ENCODE assay signal across 9 cellular contexts in the genomic region with DNA sequence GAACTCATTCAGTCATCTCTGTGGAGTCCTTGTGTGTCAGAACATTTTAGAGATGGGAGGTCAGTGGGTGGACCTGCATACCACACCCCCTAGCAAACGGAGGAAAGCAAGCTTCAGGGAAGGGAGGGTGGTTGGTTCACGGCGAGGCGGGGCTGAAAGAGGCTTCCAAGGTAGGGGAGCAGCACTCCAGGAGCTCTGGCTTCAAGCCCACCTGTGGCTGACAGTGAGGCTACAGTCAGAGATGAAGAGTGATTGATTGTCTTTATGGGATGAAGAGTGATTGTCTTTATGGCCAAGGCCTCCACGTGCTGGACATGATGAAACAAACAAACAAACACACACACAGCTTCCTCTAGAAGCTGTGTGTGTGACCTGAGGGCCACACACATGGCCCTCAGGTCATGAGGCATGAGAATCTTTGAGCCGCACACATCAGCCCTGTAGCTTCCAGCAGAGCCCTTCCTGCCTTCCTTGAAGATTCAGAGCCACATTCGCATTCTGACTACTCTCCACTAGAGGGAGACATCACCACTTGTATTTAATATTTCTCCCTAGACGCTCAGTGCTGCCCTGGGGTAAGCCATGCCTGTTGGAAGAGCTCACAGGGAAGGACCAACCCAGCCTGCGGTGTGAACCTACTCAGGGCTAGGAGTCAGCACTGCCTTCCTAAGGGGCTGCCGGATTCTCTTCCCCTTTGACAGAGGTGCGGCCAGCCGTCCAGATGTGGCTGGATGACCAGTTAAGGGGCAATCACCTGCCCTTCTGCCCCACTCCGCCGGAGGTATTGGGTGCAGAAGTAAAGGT. TPM values are rescaled to one million over a fixed set of nuclear protein-coding genes. Genes with fewer than 3 reads are reported as not detected.
DNase-seq lines count a peak whose midpoint lies in the region; ATAC-seq and TF ChIP-seq lines count a peak whose summit lies in the region.
"Had no signal": no experiment of that assay in that cellular context is flagged by ENCODE, and none has a peak within 500 bp of the region (broad histone marks: within the 10 kb centered on the region; RNA-seq: fewer than 3 reads in every experiment).

No MANE protein-coding gene starts in this region.

- H3K36me3 Mint-ChIP-seq in activated CD4-positive, alpha-beta memory T cell treated with anti-CD3 and anti-CD28 coated beads, Interleukin-2, amount 10 ng/mL, durations not matched to agents 7 days and 5 days (ENCODE audit: low read depth): no peaks in the 10 kb centered on the region

- H3K36me3 ChIP-seq in thoracic aorta: no peaks in the 10 kb centered on the region

- no peaks in the 10 kb centered on the region for H3K27me3 ChIP-seq in thoracic aorta (replicated peaks; ENCODE audit: insufficient read depth)

- H3K4me1 Mint-ChIP-seq in activated CD4-positive, alpha-beta memory T cell treated with anti-CD3 and anti-CD28 coated beads, Interleukin-2, amount 10 ng/mL, durations not matched to agents 7 days and 5 days: peaks cover 20% of the 10 kb centered on the region

- no peak overlapping the region for H3K4me3 Mint-ChIP-seq in activated CD4-positive, alpha-beta memory T cell treated with anti-CD3 and anti-CD28 coated beads, Interleukin-2, amount 10 ng/mL, durations not matched to agents 7 days and 5 days

- ATAC-seq in esophagus mucosa (peak; percentile 74), thoracic aorta (ENCODE audit: insufficient number of reproducible peaks, low FRiP score, low read depth) (peak; percentile 65), GM21576 (IDR thresholded peaks at IDR 0.05; ENCODE audit: unreplicated experiment) (no peak)

- H3K27ac Mint-ChIP-seq in activated CD4-positive, alpha-beta memory T cell treated with anti-CD3 and anti-CD28 coated beads, Interleukin-2, amount 10 ng/mL, durations not matched to agents 7 days and 5 days: no peak overlapping the region

- H3K27me3 Mint-ChIP-seq in activated CD4-positive, alpha-beta memory T cell treated with anti-CD3 and anti-CD28 coated beads, Interleukin-2, amount 10 ng/mL, durations not matched to agents 7 days and 5 days: peaks cover 28% of the 10 kb centered on the region

- H3K9me3 ChIP-seq in thoracic aorta: no peaks in the 10 kb centered on the region

- H3K9me3 Mint-ChIP-seq in activated CD4-positive, alpha-beta memory T cell treated with anti-CD3 and anti-CD28 coated beads, Interleukin-2, amount 10 ng/mL, durations not matched to agents 7 days and 5 days: no peaks in the 10 kb centered on the region

- POLR2A ChIA-PET in GM10248 (lab: Yijun Ruan, JAX): no interaction called here
- POLR2A ChIA-PET in activated CD4-positive, alpha-beta memory T cell treated with anti-CD3 and anti-CD28 coated beads, Interleukin-2, amount 10 ng/mL, durations not matched to agents 7 days and 5 days (lab: Charles Lee): interaction anchor here (1.2 kb wide), 1 partner anchor 26 kb away, joined by 4 read pairs; no protein-coding TSS in a partner anchor

- CTCF ChIA-PET in GM10248 (lab: Yijun Ruan, JAX): interaction anchor here (0.6 to 14.1 kb wide), 53 partner anchors 8 to 250 kb away, joined by 3 to 198 read pairs (median 5); a partner anchor contains a TSS
- CTCF ChIA-PET in activated CD4-positive, alpha-beta memory T cell treated with anti-CD3 and anti-CD28 coated beads, Interleukin-2, amount 10 ng/mL, durations not matched to agents 7 days and 5 days (lab: Charles Lee): interaction anchor here (0.6 to 5.0 kb wide), 25 partner anchors 8 to 228 kb away, joined by 3 to 32 read pairs (median 4); a partner anchor contains a TSS

- H3K4me1 ChIP-seq in thoracic aorta (ENCODE audit: control insufficient read depth in 1 of 2, low read depth in 2 of 2): peaks cover 0 to 31% of the 10 kb centered on the region in 2 donors

- H3K27ac ChIP-seq in thoracic aorta: no peak overlapping the region
- H3K27ac ChIP-seq: epithelial cell of prostate had no signal

- peak; percentile 77 for DNase-seq in GM10248 (ENCODE audit: extremely low spot score)
- peak; percentile 73 for DNase-seq in HT1080 (ENCODE audit: low read depth)
- peak; percentile 71 for DNase-seq in NCI-H774 (lab: John Stamatoyannopoulos, UW)
- DNase-seq in activated CD4-positive, alpha-beta memory T cell treated with anti-CD3 and anti-CD28 coated beads, Interleukin-2, amount 10 ng/mL, durations not matched to agents 7 days and 5 days: peak; percentile 55
- peak; percentile 85 for DNase-seq in myocyte (ENCODE audit: low read depth)
- peak; percentile 34 for DNase-seq in thoracic aorta (ENCODE audit: low spot score)

- TF ChIP-seq CTCF in GM10248 (IDR thresholded peaks at IDR 0.05; ENCODE audit: control extremely low read depth, extremely low read depth, low read depth, missing control alignments): peak; percentile 84
- peak; percentile 90 for TF ChIP-seq CTCF in thoracic aorta (IDR thresholded peaks at IDR 0.05)

- no peak overlapping the region for H3K4me3 ChIP-seq in thoracic aorta

RNA-seq across cellular contexts. Expression of a gene that starts 54.4 kb away (rescaled TPM):
- not detected in 2 replicates for total RNA-seq in HT1080 (2014; rRNA removed; shearing (Covaris generic))
- polyA plus RNA-seq in HT1080 (2015; cell fraction: cytosol; rRNA removed): not detected in 2 replicates
- not detected in 2 replicates for polyA plus RNA-seq in HT1080 (2015; cell fraction: nucleus; rRNA removed)
- total RNA-seq in activated CD4-positive, alpha-beta memory T cell treated with anti-CD3 and anti-CD28 coated beads, Interleukin-2, amount 10 ng/mL, durations not matched to agents 7 days and 5 days: not detected
- total RNA-seq in esophagus mucosa (not detected), myocyte (0.13 TPM in 1 of 2 replicates, not detected in the other), thoracic aorta (under 1 TPM in 1 of 2 donors, not detected in 1; 0.85 TPM)
- not detected for polyA plus RNA-seq in myocyte (2012)

Comparison
In these comparisons a context has a peak if more than half of its experiments do, and no peak if none do; other contexts are left out.
1. DNase-seq: peak in every context shown above with its lines; median percentile 85 in myocyte; 77 in GM10248; 73 in HT1080; 71 in NCI-H774; 55 in activated CD4-positive, alpha-beta memory T cell treated with anti-CD3 and anti-CD28 coated beads, Interleukin-2, amount 10 ng/mL, durations not matched to agents 7 days and 5 days; 34 in thoracic aorta.